ENCODE assay signal across 1 cellular context in the genomic region with DNA sequence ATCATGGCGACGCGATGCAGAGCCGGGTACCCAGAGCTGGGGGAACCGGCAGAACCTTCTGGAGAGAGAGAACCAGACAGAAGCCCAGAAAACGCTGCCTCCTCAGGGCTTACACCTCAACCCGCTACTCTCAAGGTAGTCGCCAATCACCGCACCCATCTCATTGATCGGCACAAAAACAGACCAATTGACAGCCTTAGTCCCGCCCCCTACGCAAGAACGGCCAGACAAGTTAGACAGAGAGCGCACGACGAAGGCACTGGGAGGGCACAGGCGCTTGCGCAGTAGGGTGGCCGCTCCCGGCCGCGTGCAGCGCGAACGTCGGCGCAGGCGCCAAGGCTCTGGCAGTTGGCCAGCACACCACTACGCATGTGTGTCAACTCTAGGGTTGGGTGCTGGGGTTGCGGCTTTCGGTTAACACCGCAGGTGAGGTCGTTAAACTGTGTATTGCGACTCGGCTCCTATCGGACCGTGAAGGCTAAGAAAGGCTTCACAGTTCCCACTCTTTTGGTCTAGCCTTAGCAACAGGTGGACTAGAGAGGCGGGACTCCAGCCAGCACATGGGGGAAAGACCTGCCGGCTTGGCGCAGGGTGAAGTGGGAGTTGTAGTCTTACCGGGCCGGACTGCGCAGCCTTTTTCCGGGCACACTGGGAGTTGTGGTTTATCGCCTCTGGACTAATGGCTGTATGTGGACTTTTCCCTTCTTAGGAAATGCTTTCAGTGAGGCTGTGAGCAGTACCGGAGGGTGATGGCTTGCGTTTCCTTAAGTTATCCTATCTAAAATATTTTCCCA.
TF ChIP-seq lines count a peak whose summit lies in the region.

A gene (minus strand): TSS at position 113 of the 794 bp plus-strand sequence. CDS start 108 bp downstream, at position 5.
A gene (plus strand): TSS at position 347 of the 794 bp plus-strand sequence. CDS start 1,232 bp downstream, outside the sequence.

TF ChIP-seq in K562, 482 proteins besides CTCF, POLR2A, EP300 and RAD21 (continued from another document and continues in another):
- TF ChIP-seq, protein P1, sequence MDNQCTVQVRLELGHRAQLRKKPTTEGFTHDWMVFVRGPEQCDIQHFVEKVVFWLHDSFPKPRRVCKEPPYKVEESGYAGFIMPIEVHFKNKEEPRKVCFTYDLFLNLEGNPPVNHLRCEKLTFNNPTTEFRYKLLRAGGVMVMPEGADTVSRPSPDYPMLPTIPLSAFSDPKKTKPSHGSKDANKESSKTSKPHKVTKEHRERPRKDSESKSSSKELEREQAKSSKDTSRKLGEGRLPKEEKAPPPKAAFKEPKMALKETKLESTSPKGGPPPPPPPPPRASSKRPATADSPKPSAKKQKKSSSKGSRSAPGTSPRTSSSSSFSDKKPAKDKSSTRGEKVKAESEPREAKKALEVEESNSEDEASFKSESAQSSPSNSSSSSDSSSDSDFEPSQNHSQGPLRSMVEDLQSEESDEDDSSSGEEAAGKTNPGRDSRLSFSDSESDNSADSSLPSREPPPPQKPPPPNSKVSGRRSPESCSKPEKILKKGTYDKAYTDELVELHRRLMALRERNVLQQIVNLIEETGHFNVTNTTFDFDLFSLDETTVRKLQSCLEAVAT (IDR thresholded peaks at IDR 0.05): peak in 1 of 2 experiments; percentile 62; a peak in 2 of 4 replicates
- no peak for TF ChIP-seq ZNF41 (CRISPR knock-in tag; conservative IDR thresholded peaks at IDR 0.05)
- no peak for TF ChIP-seq NR3C1 (CRISPR knock-in tag; IDR thresholded peaks at IDR 0.05)
- TF ChIP-seq MECOM (CRISPR knock-in tag; IDR thresholded peaks at IDR 0.05): no peak
- peak; percentile 96 for TF ChIP-seq HCFC1 (IDR thresholded peaks at IDR 0.05; ENCODE audit: low read depth, low read length)
- TF ChIP-seq, protein P2, sequence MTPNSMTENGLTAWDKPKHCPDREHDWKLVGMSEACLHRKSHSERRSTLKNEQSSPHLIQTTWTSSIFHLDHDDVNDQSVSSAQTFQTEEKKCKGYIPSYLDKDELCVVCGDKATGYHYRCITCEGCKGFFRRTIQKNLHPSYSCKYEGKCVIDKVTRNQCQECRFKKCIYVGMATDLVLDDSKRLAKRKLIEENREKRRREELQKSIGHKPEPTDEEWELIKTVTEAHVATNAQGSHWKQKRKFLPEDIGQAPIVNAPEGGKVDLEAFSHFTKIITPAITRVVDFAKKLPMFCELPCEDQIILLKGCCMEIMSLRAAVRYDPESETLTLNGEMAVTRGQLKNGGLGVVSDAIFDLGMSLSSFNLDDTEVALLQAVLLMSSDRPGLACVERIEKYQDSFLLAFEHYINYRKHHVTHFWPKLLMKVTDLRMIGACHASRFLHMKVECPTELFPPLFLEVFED (CRISPR knock-in tag; conservative IDR thresholded peaks at IDR 0.05): no peak
- no peak for TF ChIP-seq XRCC3 (IDR thresholded peaks at IDR 0.05)
- peak; percentile 99 for TF ChIP-seq NRF1 (conservative IDR thresholded peaks at IDR 0.05 in 1 of 2, IDR thresholded peaks at IDR 0.05 in 1 of 2)
- no peak for TF ChIP-seq ZFP1 (CRISPR knock-in tag; IDR thresholded peaks at IDR 0.05)
- TF ChIP-seq, protein P3, sequence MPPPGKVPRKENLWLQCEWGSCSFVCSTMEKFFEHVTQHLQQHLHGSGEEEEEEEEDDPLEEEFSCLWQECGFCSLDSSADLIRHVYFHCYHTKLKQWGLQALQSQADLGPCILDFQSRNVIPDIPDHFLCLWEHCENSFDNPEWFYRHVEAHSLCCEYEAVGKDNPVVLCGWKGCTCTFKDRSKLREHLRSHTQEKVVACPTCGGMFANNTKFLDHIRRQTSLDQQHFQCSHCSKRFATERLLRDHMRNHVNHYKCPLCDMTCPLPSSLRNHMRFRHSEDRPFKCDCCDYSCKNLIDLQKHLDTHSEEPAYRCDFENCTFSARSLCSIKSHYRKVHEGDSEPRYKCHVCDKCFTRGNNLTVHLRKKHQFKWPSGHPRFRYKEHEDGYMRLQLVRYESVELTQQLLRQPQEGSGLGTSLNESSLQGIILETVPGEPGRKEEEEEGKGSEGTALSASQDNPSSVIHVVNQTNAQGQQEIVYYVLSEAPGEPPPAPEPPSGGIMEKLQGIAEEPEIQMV (tag; conservative IDR thresholded peaks at IDR 0.05; ENCODE audit: low read depth): no peak
- TF ChIP-seq, protein P4, sequence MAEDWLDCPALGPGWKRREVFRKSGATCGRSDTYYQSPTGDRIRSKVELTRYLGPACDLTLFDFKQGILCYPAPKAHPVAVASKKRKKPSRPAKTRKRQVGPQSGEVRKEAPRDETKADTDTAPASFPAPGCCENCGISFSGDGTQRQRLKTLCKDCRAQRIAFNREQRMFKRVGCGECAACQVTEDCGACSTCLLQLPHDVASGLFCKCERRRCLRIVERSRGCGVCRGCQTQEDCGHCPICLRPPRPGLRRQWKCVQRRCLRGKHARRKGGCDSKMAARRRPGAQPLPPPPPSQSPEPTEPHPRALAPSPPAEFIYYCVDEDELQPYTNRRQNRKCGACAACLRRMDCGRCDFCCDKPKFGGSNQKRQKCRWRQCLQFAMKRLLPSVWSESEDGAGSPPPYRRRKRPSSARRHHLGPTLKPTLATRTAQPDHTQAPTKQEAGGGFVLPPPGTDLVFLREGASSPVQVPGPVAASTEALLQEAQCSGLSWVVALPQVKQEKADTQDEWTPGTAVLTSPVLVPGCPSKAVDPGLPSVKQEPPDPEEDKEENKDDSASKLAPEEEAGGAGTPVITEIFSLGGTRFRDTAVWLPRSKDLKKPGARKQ (CRISPR knock-in tag; IDR thresholded peaks at IDR 0.05): no peak
- no peak for TF ChIP-seq MEF2A (IDR thresholded peaks at IDR 0.05; ENCODE audit: control insufficient read depth, low read depth, low read length)
- no peak for TF ChIP-seq SRSF1 (IDR thresholded peaks at IDR 0.05; ENCODE audit: low read depth, low read length)
- no peak for TF ChIP-seq SAP30 (IDR thresholded peaks at IDR 0.05; ENCODE audit: borderline replicate concordance, insufficient read depth, low read depth, low read length, poor library complexity, severe bottlenecking)
- no peak for TF ChIP-seq RBM39 (optimal IDR thresholded peaks at IDR 0.05; ENCODE audit: low read depth, low read length)
- no peak for TF ChIP-seq ZNF224 (CRISPR knock-in tag; IDR thresholded peaks at IDR 0.05)
- TF ChIP-seq, protein P5, sequence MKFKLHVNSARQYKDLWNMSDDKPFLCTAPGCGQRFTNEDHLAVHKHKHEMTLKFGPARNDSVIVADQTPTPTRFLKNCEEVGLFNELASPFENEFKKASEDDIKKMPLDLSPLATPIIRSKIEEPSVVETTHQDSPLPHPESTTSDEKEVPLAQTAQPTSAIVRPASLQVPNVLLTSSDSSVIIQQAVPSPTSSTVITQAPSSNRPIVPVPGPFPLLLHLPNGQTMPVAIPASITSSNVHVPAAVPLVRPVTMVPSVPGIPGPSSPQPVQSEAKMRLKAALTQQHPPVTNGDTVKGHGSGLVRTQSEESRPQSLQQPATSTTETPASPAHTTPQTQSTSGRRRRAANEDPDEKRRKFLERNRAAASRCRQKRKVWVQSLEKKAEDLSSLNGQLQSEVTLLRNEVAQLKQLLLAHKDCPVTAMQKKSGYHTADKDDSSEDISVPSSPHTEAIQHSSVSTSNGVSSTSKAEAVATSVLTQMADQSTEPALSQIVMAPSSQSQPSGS (CRISPR knock-in tag; IDR thresholded peaks at IDR 0.05): no peak
- no peak; the same call in 1 of the 2 replicates for TF ChIP-seq KLF6 (CRISPR knock-in tag; IDR thresholded peaks at IDR 0.05; ENCODE audit: borderline replicate concordance)
- TF ChIP-seq, protein P6, sequence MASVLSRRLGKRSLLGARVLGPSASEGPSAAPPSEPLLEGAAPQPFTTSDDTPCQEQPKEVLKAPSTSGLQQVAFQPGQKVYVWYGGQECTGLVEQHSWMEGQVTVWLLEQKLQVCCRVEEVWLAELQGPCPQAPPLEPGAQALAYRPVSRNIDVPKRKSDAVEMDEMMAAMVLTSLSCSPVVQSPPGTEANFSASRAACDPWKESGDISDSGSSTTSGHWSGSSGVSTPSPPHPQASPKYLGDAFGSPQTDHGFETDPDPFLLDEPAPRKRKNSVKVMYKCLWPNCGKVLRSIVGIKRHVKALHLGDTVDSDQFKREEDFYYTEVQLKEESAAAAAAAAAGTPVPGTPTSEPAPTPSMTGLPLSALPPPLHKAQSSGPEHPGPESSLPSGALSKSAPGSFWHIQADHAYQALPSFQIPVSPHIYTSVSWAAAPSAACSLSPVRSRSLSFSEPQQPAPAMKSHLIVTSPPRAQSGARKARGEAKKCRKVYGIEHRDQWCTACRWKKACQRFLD (CRISPR knock-in tag; IDR thresholded peaks at IDR 0.05): peak; percentile 89
- TF ChIP-seq MAFK (IDR thresholded peaks at IDR 0.05; ENCODE audit: low read length): peak; percentile 2; the same call in 1 of the 2 replicates
- no peak for TF ChIP-seq ZNF79 (CRISPR knock-in tag; IDR thresholded peaks at IDR 0.05; ENCODE audit: low read depth)
- TF ChIP-seq ILK (tag; IDR thresholded peaks at IDR 0.05; ENCODE audit: borderline replicate concordance, low read depth): no peak
- TF ChIP-seq SMAD2 (IDR thresholded peaks at IDR 0.05; ENCODE audit: low read depth, low read length): no peak
- no peak for TF ChIP-seq ZC3H8 (IDR thresholded peaks at IDR 0.05)
- TF ChIP-seq, protein P7, sequence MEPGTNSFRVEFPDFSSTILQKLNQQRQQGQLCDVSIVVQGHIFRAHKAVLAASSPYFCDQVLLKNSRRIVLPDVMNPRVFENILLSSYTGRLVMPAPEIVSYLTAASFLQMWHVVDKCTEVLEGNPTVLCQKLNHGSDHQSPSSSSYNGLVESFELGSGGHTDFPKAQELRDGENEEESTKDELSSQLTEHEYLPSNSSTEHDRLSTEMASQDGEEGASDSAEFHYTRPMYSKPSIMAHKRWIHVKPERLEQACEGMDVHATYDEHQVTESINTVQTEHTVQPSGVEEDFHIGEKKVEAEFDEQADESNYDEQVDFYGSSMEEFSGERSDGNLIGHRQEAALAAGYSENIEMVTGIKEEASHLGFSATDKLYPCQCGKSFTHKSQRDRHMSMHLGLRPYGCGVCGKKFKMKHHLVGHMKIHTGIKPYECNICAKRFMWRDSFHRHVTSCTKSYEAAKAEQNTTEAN (CRISPR knock-in tag; IDR thresholded peaks at IDR 0.05): 0 out of 2 replicates have a peak, but pooled peaks have one; percentile 22
- peak; percentile 72 for TF ChIP-seq POLR2B (IDR thresholded peaks at IDR 0.05; ENCODE audit: low read depth, partially characterized antibody)
- no peak for TF ChIP-seq MAFF (IDR thresholded peaks at IDR 0.05; ENCODE audit: low read length)
- no peak; the same call in 1 of the 2 replicates for TF ChIP-seq TCF3 (CRISPR knock-in tag; IDR thresholded peaks at IDR 0.05)
- no peak for TF ChIP-seq CEBPB (tag; IDR thresholded peaks at IDR 0.05)
- 0 out of 2 replicates have a peak, but pooled peaks have one; percentile 16 for TF ChIP-seq FOXP1 (CRISPR knock-in tag; IDR thresholded peaks at IDR 0.05)
- no peak for TF ChIP-seq MTA2 (IDR thresholded peaks at IDR 0.05; ENCODE audit: low read depth)
- no peak for TF ChIP-seq CBX8 (IDR thresholded peaks at IDR 0.05; ENCODE audit: borderline replicate concordance, extremely low read depth, low read depth, low read length, poor library complexity, severe bottlenecking)
- no peak for TF ChIP-seq SREBF1 (IDR thresholded peaks at IDR 0.05; ENCODE audit: borderline replicate concordance, low read depth, low read length)
- no peak for TF ChIP-seq ZNF583 (CRISPR knock-in tag; IDR thresholded peaks at IDR 0.05)
- TF ChIP-seq, protein P8, sequence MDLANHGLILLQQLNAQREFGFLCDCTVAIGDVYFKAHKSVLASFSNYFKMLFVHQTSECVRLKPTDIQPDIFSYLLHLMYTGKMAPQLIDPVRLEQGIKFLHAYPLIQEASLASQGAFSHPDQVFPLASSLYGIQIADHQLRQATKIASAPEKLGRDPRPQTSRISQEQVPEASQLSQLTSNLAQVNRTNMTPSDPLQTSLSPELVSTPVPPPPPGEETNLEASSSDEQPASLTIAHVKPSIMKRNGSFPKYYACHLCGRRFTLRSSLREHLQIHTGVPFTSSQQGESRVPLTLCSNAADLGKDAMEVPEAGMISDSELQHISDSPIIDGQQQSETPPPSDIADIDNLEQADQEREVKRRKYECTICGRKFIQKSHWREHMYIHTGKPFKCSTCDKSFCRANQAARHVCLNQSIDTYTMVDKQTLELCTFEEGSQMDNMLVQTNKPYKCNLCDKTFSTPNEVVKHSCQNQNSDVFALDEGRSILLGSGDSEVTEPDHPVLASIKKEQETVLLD (IDR thresholded peaks at IDR 0.05): peak; percentile 92
- TF ChIP-seq KDM5B (IDR thresholded peaks at IDR 0.05; ENCODE audit: insufficient replicate concordance, low read depth, low read length): peak; percentile 87
- TF ChIP-seq, protein P9, sequence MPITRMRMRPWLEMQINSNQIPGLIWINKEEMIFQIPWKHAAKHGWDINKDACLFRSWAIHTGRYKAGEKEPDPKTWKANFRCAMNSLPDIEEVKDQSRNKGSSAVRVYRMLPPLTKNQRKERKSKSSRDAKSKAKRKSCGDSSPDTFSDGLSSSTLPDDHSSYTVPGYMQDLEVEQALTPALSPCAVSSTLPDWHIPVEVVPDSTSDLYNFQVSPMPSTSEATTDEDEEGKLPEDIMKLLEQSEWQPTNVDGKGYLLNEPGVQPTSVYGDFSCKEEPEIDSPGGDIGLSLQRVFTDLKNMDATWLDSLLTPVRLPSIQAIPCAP (CRISPR knock-in tag; IDR thresholded peaks at IDR 0.05; ENCODE audit: borderline replicate concordance): no peak
- TF ChIP-seq CREM (IDR thresholded peaks at IDR 0.05; ENCODE audit: low read depth): peak; percentile 95
- TF ChIP-seq TAF7 (tag; IDR thresholded peaks at IDR 0.05): 0 out of 2 replicates have a peak, but pooled peaks have one; percentile 19
- TF ChIP-seq, protein P10, sequence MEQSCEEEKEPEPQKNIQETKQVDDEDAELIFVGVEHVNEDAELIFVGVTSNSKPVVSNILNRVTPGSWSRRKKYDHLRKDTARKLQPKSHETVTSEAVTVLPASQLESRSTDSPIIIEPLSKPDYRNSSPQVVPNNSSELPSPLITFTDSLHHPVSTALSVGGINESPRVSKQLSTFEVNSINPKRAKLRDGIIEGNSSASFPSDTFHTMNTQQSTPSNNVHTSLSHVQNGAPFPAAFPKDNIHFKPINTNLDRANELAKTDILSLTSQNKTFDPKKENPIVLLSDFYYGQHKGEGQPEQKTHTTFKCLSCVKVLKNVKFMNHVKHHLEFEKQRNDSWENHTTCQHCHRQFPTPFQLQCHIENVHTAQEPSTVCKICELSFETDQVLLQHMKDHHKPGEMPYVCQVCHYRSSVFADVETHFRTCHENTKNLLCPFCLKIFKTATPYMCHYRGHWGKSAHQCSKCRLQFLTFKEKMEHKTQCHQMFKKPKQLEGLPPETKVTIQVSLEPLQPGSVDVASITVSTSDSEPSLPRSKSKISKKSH (CRISPR knock-in tag; IDR thresholded peaks at IDR 0.05): no peak
- peak; percentile 54 to 89 (median 82) for TF ChIP-seq YY1 (IDR thresholded peaks at IDR 0.05; ENCODE audit: borderline replicate concordance in 1 of 3, control insufficient read depth in 1 of 3, extremely low read depth in 1 of 3, insufficient read depth in 3 of 3, insufficient read length in 1 of 3, insufficient replicate concordance in 2 of 3, low read depth in 1 of 3, low read length in 2 of 3)
- no peak for TF ChIP-seq NCOA1 (IDR thresholded peaks at IDR 0.05; ENCODE audit: low read depth)
